ENCODE assay signal across 11 cellular contexts in the genomic region with DNA sequence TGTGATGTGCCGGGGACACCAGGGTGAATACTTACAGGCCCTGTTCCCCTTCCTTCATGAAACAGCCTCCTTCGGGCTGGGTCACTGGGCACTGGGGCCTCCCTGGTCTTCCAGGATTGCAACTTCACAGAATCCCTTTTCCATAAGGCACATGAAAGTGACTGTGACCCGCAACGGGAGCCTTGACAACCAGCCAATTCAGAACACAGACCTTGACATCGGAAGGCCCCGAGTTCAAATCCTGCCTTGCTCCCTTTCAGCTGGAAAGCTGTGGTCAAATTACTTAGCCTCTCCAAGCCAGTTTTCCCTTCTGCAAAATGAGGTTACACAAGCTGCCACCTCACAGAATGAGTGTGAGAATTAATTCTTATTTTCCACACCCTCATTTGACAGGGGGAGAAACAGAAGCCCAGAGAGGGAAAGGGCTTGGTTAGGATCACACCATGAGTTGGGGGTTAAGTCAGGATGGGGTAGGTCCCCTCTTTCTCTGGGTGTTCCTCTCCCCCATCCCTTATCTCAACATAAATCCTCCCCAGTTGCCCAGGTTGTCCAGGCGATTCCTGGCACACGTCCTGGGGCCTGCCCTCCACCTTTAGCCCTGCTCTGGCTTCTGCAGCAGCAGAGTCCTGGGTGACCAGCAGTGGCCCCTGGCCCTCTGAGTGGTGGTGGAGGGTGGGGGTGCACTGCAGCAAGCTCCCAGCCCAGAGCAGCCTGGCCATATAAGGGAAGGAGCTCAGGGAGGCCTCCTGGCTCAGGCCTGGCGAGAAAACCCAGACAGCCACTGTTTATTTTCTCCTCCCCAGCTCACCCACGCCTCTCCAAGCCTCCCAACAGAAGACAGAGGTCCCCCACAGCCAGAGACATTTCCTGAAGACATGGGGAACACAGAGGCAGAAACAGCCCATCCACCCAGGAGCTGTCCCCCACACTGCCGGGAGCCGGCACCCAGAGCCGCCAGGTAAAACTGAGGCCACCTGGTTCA. TPM values are rescaled to one million over a fixed set of nuclear protein-coding genes. Genes with fewer than 3 reads are reported as not detected.
DNase-seq lines count a peak whose midpoint lies in the region; ATAC-seq, FAIRE-seq and TF ChIP-seq lines count a peak whose summit lies in the region.
"Had no signal": no experiment of that assay in that cellular context is flagged by ENCODE, and none has a peak within 500 bp of the region (broad histone marks: within the 10 kb centered on the region; RNA-seq: fewer than 3 reads in every experiment).

No MANE protein-coding gene starts in this region.

- no peak for ATAC-seq in GM19023 (IDR thresholded peaks at IDR 0.05; ENCODE audit: unreplicated experiment)
- ATAC-seq in GM19395 (IDR thresholded peaks at IDR 0.05; ENCODE audit: unreplicated experiment): no peak
- ATAC-seq: activated T-helper 17 cell treated with anti-CD3 and anti-CD28 coated beads, Interleukin-2, amount 50 U/mL, for 72 hours had no signal

- H3K4me3 ChIP-seq in H7 (ENCODE audit: insufficient read depth, low read depth, low read length): no peak overlapping the region
- no peak overlapping the region for H3K4me3 ChIP-seq in bronchial epithelial cell (ENCODE audit: low read depth, low read length)
- H3K4me3 ChIP-seq in iPS-15b (ENCODE audit: low read depth, low read length): no peak overlapping the region
- peak overlapping the region; percentile 18 for H3K4me3 ChIP-seq in rectal smooth muscle tissue (ENCODE audit: low read length)

- no peak for TF ChIP-seq CTCF in bronchial epithelial cell (IDR thresholded peaks at IDR 0.05; ENCODE audit: insufficient read depth, low read length, severe bottlenecking)

- H3K9me3 ChIP-seq in iPS-15b (ENCODE audit: control insufficient read depth, insufficient read depth, low read length): no peaks in the 10 kb centered on the region

- H3K4me1 ChIP-seq in iPS-15b (ENCODE audit: control insufficient read depth, insufficient read depth, low read length): peaks cover 16% of the 10 kb centered on the region
- H3K4me1 ChIP-seq in rectal smooth muscle tissue (ENCODE audit: control insufficient read depth, insufficient read depth, low read length): peaks cover 36% of the 10 kb centered on the region

- DNase-seq in H7: peak; percentile 62
- DNase-seq in bronchial epithelial cell (ENCODE audit: low read depth): no peak
- DNase-seq in DMS 273 (lab: John Stamatoyannopoulos, UW; ENCODE audit: unreplicated experiment): no peak
- DNase-seq in EL: no peak
- DNase-seq: AML-193 had no signal

- H3K27me3 ChIP-seq in H7 (ENCODE audit: control insufficient read depth, insufficient read depth, low read length) (no peaks in the 10 kb centered on the region), bronchial epithelial cell (ENCODE audit: control insufficient read depth, insufficient read depth, low read length) (no peaks in the 10 kb centered on the region), iPS-15b (ENCODE audit: control insufficient read depth, insufficient read depth, low read length) (no peaks in the 10 kb centered on the region), rectal smooth muscle tissue (ENCODE audit: control insufficient read depth, insufficient read depth, low read length) (no peaks in the 10 kb centered on the region)

- H3K36me3 ChIP-seq in H7 (replicated peaks; ENCODE audit: control insufficient read depth, insufficient read depth, low read length) (no peaks in the 10 kb centered on the region), bronchial epithelial cell (ENCODE audit: control insufficient read depth, insufficient read depth, low read length) (no peaks in the 10 kb centered on the region), iPS-15b (ENCODE audit: control insufficient read depth, insufficient read depth, low read length) (no peaks in the 10 kb centered on the region), rectal smooth muscle tissue (ENCODE audit: control insufficient read depth, insufficient read depth, low read length) (peaks cover 80% of the 10 kb centered on the region)

- H3K9ac ChIP-seq in iPS-15b (ENCODE audit: low read depth, low read length) (peak overlapping the region; percentile 24), rectal smooth muscle tissue (ENCODE audit: low read length) (peak overlapping the region; percentile 28)

- FAIRE-seq in bronchial epithelial cell (lab: Jason Lieb, UNC): peak; percentile 7
- FAIRE-seq: endometrium had no signal

- peak overlapping the region; percentile 99 for H3K27ac ChIP-seq in rectal smooth muscle tissue (ENCODE audit: low read depth, low read length)

RNA-seq across cellular contexts. Expression of a gene that starts 44.5 kb away (rescaled TPM):
- total RNA-seq in H7 (2014; rRNA removed; shearing (Covaris generic)): not detected in 2 replicates
- total RNA-seq in bronchial epithelial cell: not detected in 2 replicates
- total RNA-seq: activated T-helper 17 cell treated with anti-CD3 and anti-CD28 coated beads, Interleukin-2, amount 50 U/mL, for 72 hours had no signal
